In genomic region chr10:84140036-84140379, GRCh38 we compare ENCODE assay signal across 1 cellular context.
A peak's percentile ranks its signal among the peaks of the same experiment; 100 is the strongest.
TF ChIP-seq lines count a peak whose summit lies in the region.

No MANE protein-coding gene starts in this region.

TF ChIP-seq in K562, 482 proteins besides CTCF, POLR2A, EP300 and RAD21 (continued from another document):
- peak in 1 of 2 experiments; percentile 18 for TF ChIP-seq AFF1 (IDR thresholded peaks at IDR 0.05; ENCODE audit: low read depth in 1 of 2, partially characterized antibody in 2 of 2)
- no peak for TF ChIP-seq KDM1A (IDR thresholded peaks at IDR 0.05)
- TF ChIP-seq GTF2B (IDR thresholded peaks at IDR 0.05; ENCODE audit: extremely low read depth, insufficient read length): no peak
- TF ChIP-seq YY1 (IDR thresholded peaks at IDR 0.05; ENCODE audit: borderline replicate concordance in 1 of 3, control insufficient read depth in 1 of 3, extremely low read depth in 1 of 3, insufficient read depth in 3 of 3, insufficient read length in 1 of 3, insufficient replicate concordance in 2 of 3, low read depth in 1 of 3, low read length in 2 of 3): peak in 1 of 3 experiments; percentile 56
- TF ChIP-seq BACH1 (tag; IDR thresholded peaks at IDR 0.05): 0 out of 2 replicates have a peak, but pooled peaks have one; percentile 39
- TF ChIP-seq SREBF2 (CRISPR knock-in tag; IDR thresholded peaks at IDR 0.05): no peak
- TF ChIP-seq ZNF589 (CRISPR knock-in tag; IDR thresholded peaks at IDR 0.05; ENCODE audit: low read depth): 0 out of 2 replicates have a peak, but pooled peaks have one; percentile 68
- no peak for TF ChIP-seq CTBP1 (IDR thresholded peaks at IDR 0.05; ENCODE audit: borderline replicate concordance)
- TF ChIP-seq IRF9 (tag; IDR thresholded peaks at IDR 0.05): peak; percentile 22; the same call in 1 of the 2 replicates
- no peak for TF ChIP-seq ELF2 (CRISPR knock-in tag; IDR thresholded peaks at IDR 0.05)
- TF ChIP-seq CEBPG (CRISPR knock-in tag; IDR thresholded peaks at IDR 0.05): peak; percentile 88
- peak; percentile 68 to 81 for TF ChIP-seq CEBPG (tag; conservative IDR thresholded peaks at IDR 0.05 in 1 of 2, IDR thresholded peaks at IDR 0.05 in 1 of 2)
- TF ChIP-seq CHD1 (IDR thresholded peaks at IDR 0.05; ENCODE audit: low read length): peak; percentile 24
- no peak for TF ChIP-seq PPARD (CRISPR knock-in tag; IDR thresholded peaks at IDR 0.05)
- no peak for TF ChIP-seq FOXA1 (IDR thresholded peaks at IDR 0.05; ENCODE audit: borderline replicate concordance)
- no peak for TF ChIP-seq HNRNPH1 (optimal IDR thresholded peaks at IDR 0.05; ENCODE audit: low read depth, low read length)
- TF ChIP-seq POU5F1 (IDR thresholded peaks at IDR 0.05; ENCODE audit: borderline replicate concordance, low read depth, low read length, partially characterized antibody): no peak
- no peak for TF ChIP-seq NRF1 (conservative IDR thresholded peaks at IDR 0.05 in 1 of 2, IDR thresholded peaks at IDR 0.05 in 1 of 2)
- no peak for TF ChIP-seq FOXP4 (CRISPR knock-in tag; IDR thresholded peaks at IDR 0.05; ENCODE audit: borderline replicate concordance)
- no peak for TF ChIP-seq ZNF277 (CRISPR knock-in tag; IDR thresholded peaks at IDR 0.05; ENCODE audit: borderline replicate concordance)
- TF ChIP-seq ZNF778 (CRISPR knock-in tag; IDR thresholded peaks at IDR 0.05): no peak
- TF ChIP-seq TEAD1 (CRISPR knock-in tag; IDR thresholded peaks at IDR 0.05): 0 out of 4 replicates have a peak, but pooled peaks of 1 of the 2 experiments have one; percentile 14
- TF ChIP-seq ZNF175 (CRISPR knock-in tag; IDR thresholded peaks at IDR 0.05; ENCODE audit: low read depth): no peak; the same call in 1 of the 2 replicates
- no peak for TF ChIP-seq SMAD4 (CRISPR knock-in tag; conservative IDR thresholded peaks at IDR 0.05)
- peak; percentile 68; the same call in 1 of the 2 replicates for TF ChIP-seq POLR2H (tag; IDR thresholded peaks at IDR 0.05; ENCODE audit: low read depth)
- TF ChIP-seq ZMIZ1 (IDR thresholded peaks at IDR 0.05; ENCODE audit: low read depth in 2 of 2, low read length in 2 of 2): no peak
- TF ChIP-seq IRF1 (CRISPR knock-in tag; IDR thresholded peaks at IDR 0.05; ENCODE audit: borderline replicate concordance): no peak
- no peak for TF ChIP-seq RAD51 (IDR thresholded peaks at IDR 0.05; ENCODE audit: borderline replicate concordance, low read depth)
- peak; percentile 7 for TF ChIP-seq TBP (optimal IDR thresholded peaks at IDR 0.05; ENCODE audit: low read depth, low read length)
- TF ChIP-seq FOXK1 (CRISPR knock-in tag; IDR thresholded peaks at IDR 0.05; ENCODE audit: borderline replicate concordance): peak; percentile 54; the same call in 1 of the 2 replicates
- TF ChIP-seq TAF1 (IDR thresholded peaks at IDR 0.05; ENCODE audit: control insufficient read depth, extremely low read depth, insufficient read depth, low read length, severe bottlenecking): peak; percentile 31
- TF ChIP-seq ZKSCAN8 (CRISPR knock-in tag; IDR thresholded peaks at IDR 0.05): 0 out of 2 replicates have a peak, but pooled peaks have one; percentile 28
- TF ChIP-seq ZSCAN32 (CRISPR knock-in tag; IDR thresholded peaks at IDR 0.05): peak; percentile 58; the same call in 1 of the 2 replicates
- TF ChIP-seq ZNF41 (CRISPR knock-in tag; conservative IDR thresholded peaks at IDR 0.05): no peak
- no peak for TF ChIP-seq SETDB1 (IDR thresholded peaks at IDR 0.05; ENCODE audit: low read length)
- peak; percentile 19; the same call in 1 of the 2 replicates for TF ChIP-seq CHCHD3 (CRISPR knock-in tag; IDR thresholded peaks at IDR 0.05)
- 0 out of 2 replicates have a peak, but pooled peaks have one; percentile 4 for TF ChIP-seq ZFP91 (CRISPR knock-in tag; IDR thresholded peaks at IDR 0.05)
- TF ChIP-seq MYC (IDR thresholded peaks at IDR 0.05; ENCODE audit: low read depth, low read length): 0 out of 2 replicates have a peak, but pooled peaks have one; percentile 58
- no peak for TF ChIP-seq MYC (CRISPR knock-in tag; IDR thresholded peaks at IDR 0.05; ENCODE audit: borderline replicate concordance, low read depth)
- TF ChIP-seq RNF2 (IDR thresholded peaks at IDR 0.05): no peak
TF ChIP-seq in K562: peak in this region for 30.
